8 cellular contexts compared by ENCODE assay signal in genomic region chr12:66087365-66087943, GRCh38. TPM values are rescaled to one million over a fixed set of nuclear protein-coding genes. Genes with fewer than 3 reads are reported as not detected.
DNase-seq lines count a peak whose midpoint lies in the region; ATAC-seq and TF ChIP-seq lines count a peak whose summit lies in the region.

No MANE protein-coding gene starts in this region.

- H3K4me3 Mint-ChIP-seq in CD8-positive, alpha-beta memory T cell = no peak overlapping the region

- peaks cover 22 to 49% of the 10 kb centered on the region in 2 donors for H3K27me3 Mint-ChIP-seq in CD8-positive, alpha-beta memory T cell

- H3K9ac ChIP-seq in adipocyte (ENCODE audit: low read length) = peak overlapping the region; percentile 36

- ATAC-seq in GM19328 (IDR thresholded peaks at IDR 0.05; ENCODE audit: unreplicated experiment) = peak; percentile 62
- no peak for ATAC-seq in HG02623 (IDR thresholded peaks at IDR 0.05; ENCODE audit: unreplicated experiment)

- no peaks in the 10 kb centered on the region for H3K36me3 ChIP-seq in CD8-positive, alpha-beta memory T cell (ENCODE audit: insufficient read depth, low read length)
- H3K36me3 ChIP-seq in adipocyte (ENCODE audit: control insufficient read depth, insufficient read depth, low read length, severe bottlenecking) = no peaks in the 10 kb centered on the region
- no peaks in the 10 kb centered on the region for H3K36me3 ChIP-seq in left ventricle myocardium inferior

- H3K27ac ChIP-seq in CD8-positive, alpha-beta memory T cell (ENCODE audit: low read depth, low read length) = no peak overlapping the region
- no peak overlapping the region for H3K27ac ChIP-seq in left ventricle myocardium inferior (replicated peaks)

- peak; percentile 81 for TF ChIP-seq CTCF in left ventricle myocardium inferior (IDR thresholded peaks at IDR 0.05; ENCODE audit: borderline replicate concordance)

- POLR2A ChIA-PET in CD8-positive, alpha-beta memory T cell (lab: Charles Lee) = no interaction called here

- no peaks in the 10 kb centered on the region for H3K4me1 Mint-ChIP-seq in CD8-positive, alpha-beta memory T cell

- H3K27me3 ChIP-seq in CD8-positive, alpha-beta memory T cell (ENCODE audit: insufficient read depth, low read length, poor library complexity, severe bottlenecking) = peaks cover 2% of the 10 kb centered on the region
- H3K27me3 ChIP-seq in adipocyte (replicated peaks; ENCODE audit: control insufficient read depth, insufficient read depth, low read length) (no peaks in the 10 kb centered on the region), left ventricle myocardium inferior (ENCODE audit: low read depth) (no peaks in the 10 kb centered on the region)

- no peaks in the 10 kb centered on the region for H3K4me1 ChIP-seq in CD8-positive, alpha-beta memory T cell (ENCODE audit: insufficient read depth, low read length)
- H3K4me1 ChIP-seq in adipocyte (ENCODE audit: control insufficient read depth, insufficient read depth, low read length) (peaks cover 5% of the 10 kb centered on the region), left ventricle myocardium inferior (no peaks in the 10 kb centered on the region)

- no peak overlapping the region for H3K4me3 ChIP-seq in CD8-positive, alpha-beta memory T cell (ENCODE audit: low read length)
- H3K4me3 ChIP-seq in adipocyte (ENCODE audit: low read length) (no peak overlapping the region), left ventricle myocardium inferior (no peak overlapping the region)

- H3K9me3 Mint-ChIP-seq in CD8-positive, alpha-beta memory T cell = peaks cover 0 to 9% (median 3%) of the 10 kb centered on the region in 5 donors

- intact Hi-C loops in left ventricle myocardium inferior (cut with micrococcal nuclease) = no loop called here

- H3K36me3 Mint-ChIP-seq in CD8-positive, alpha-beta memory T cell = no peaks in the 10 kb centered on the region

- peak; percentile 5 to 48 (median 9) for DNase-seq in CD8-positive, alpha-beta memory T cell
- DNase-seq in HT1080 (ENCODE audit: low read depth) (peak; percentile 71), RPMI8226 (peak; percentile 61), adipocyte (ENCODE audit: low read depth) (peak; percentile 90), left ventricle myocardium inferior (peak; percentile 49), retina (peak; percentile 70)

- H3K9me3 ChIP-seq in CD8-positive, alpha-beta memory T cell (ENCODE audit: low read length) = no peaks in the 10 kb centered on the region
- H3K9me3 ChIP-seq in adipocyte (ENCODE audit: control insufficient read depth, low read length) (peaks cover 3% of the 10 kb centered on the region), left ventricle myocardium inferior (replicated peaks) (peaks cover 19% of the 10 kb centered on the region)

- CTCF ChIA-PET in CD8-positive, alpha-beta memory T cell (lab: Charles Lee) = interaction anchor here (0.7 kb wide), 1 partner anchor 16 kb away, joined by 3 read pairs; no protein-coding TSS in a partner anchor

- H3K27ac Mint-ChIP-seq in CD8-positive, alpha-beta memory T cell = no peak overlapping the region

RNA-seq across cellular contexts. Expression of gene LLPH, which starts 43.1 kb away (rescaled TPM):
- 10 to 100 TPM; 45.7 to 47.7 TPM for total RNA-seq in CD8-positive, alpha-beta memory T cell
- 49.3 TPM for polyA plus RNA-seq in CD8-positive, alpha-beta memory T cell
- total RNA-seq in HT1080 (2014; rRNA removed; shearing (Covaris generic)) = 31.3 and 45.4 TPM in 2 replicates
- 41.5 and 42.8 TPM in 2 replicates for polyA plus RNA-seq in HT1080 (2015; cell fraction: cytosol; rRNA removed)
- 16.6 and 18.0 TPM in 2 replicates for polyA plus RNA-seq in HT1080 (2015; cell fraction: nucleus; rRNA removed)
- total RNA-seq in left ventricle myocardium inferior = 22.1 TPM

Comparison
In these comparisons a context has a peak if more than half of its experiments do, and no peak if none do; other contexts are left out.
1. DNase-seq: peak in every context shown above with its lines; median percentile 90 in adipocyte; 71 in HT1080; 70 in retina; 61 in RPMI8226; 49 in left ventricle myocardium inferior; 9 in CD8-positive, alpha-beta memory T cell.